ENCODE assay signal across 24 cellular contexts in genomic region chr7:66967029-66967428, GRCh38. TPM values are rescaled to one million over a fixed set of nuclear protein-coding genes. Genes with fewer than 3 reads are reported as not detected.
A peak's percentile ranks its signal among the peaks of the same experiment; 100 is the strongest.
DNase-seq lines count a peak whose midpoint lies in the region; ATAC-seq and TF ChIP-seq lines count a peak whose summit lies in the region.
"Had no signal": no experiment of that assay in that cellular context is flagged by ENCODE, and none has a peak within 500 bp of the region (broad histone marks: within the 10 kb centered on the region; RNA-seq: fewer than 3 reads in every experiment).

No MANE protein-coding gene starts in this region.

- TF ChIP-seq POLR2A in sigmoid colon (IDR thresholded peaks at IDR 0.05) = no peak

- no peak overlapping the region for H3K4me3 ChIP-seq in sigmoid colon
- H3K4me3 ChIP-seq: Peyer's patch, SJCRH30 had no signal

- no peaks in the 10 kb centered on the region for H3K4me1 ChIP-seq in sigmoid colon
- H3K4me1 ChIP-seq: SJCRH30 had no signal

- DNase-seq in activated CD8-positive, alpha-beta T cell treated with anti-CD3 and anti-CD28 coated beads for 36 hours = peak; percentile 11
- no peak for DNase-seq in activated CD8-positive, alpha-beta T cell treated with anti-CD3 and anti-CD28 coated beads, Interleukin-2, amount 10 ng/mL, durations not matched to agents 7 days and 5 days
- DNase-seq in NAMALWA (ENCODE audit: low spot score) (peak; percentile 37), chondrocyte (ENCODE audit: low spot score) (peak; percentile 65), sigmoid colon (peak; percentile 50), retina (no peak)
- DNase-seq: EL; GF-D8; GOT3; NCI-H1105; NCI-H146; NCI-H2029; NCI-H226; NCI-H524; NCI-H774; NK-92 treated with Interleukin-12 subunit alpha and Interleukin-12 subunit beta, amount 100 ng/mL, for 24 hours; SJCRH30; T-cell had no signal

- CTCF ChIA-PET in activated CD8-positive, alpha-beta T cell treated with anti-CD3 and anti-CD28 coated beads for 36 hours (lab: Charles Lee) = no interaction called here
- CTCF ChIA-PET in activated CD8-positive, alpha-beta T cell treated with anti-CD3 and anti-CD28 coated beads, Interleukin-2, amount 10 ng/mL, durations not matched to agents 7 days and 5 days (lab: Charles Lee) = no interaction called here

- no peaks in the 10 kb centered on the region for H3K9me3 ChIP-seq in sigmoid colon
- H3K9me3 ChIP-seq: Peyer's patch, SJCRH30 had no signal

- H3K27me3 ChIP-seq in sigmoid colon = no peaks in the 10 kb centered on the region
- H3K27me3 ChIP-seq: Peyer's patch, SJCRH30 had no signal

- no peak overlapping the region for H3K27ac Mint-ChIP-seq in activated CD8-positive, alpha-beta T cell treated with anti-CD3 and anti-CD28 coated beads for 36 hours
- H3K27ac Mint-ChIP-seq in activated CD8-positive, alpha-beta T cell treated with anti-CD3 and anti-CD28 coated beads, Interleukin-2, amount 10 ng/mL, durations not matched to agents 7 days and 5 days = no peak overlapping the region
- no peak overlapping the region for H3K27ac Mint-ChIP-seq in chondrocyte (ENCODE audit: unreplicated experiment)
- H3K27ac Mint-ChIP-seq: T-cell had no signal

- H3K36me3 Mint-ChIP-seq in activated CD8-positive, alpha-beta T cell treated with anti-CD3 and anti-CD28 coated beads for 36 hours (ENCODE audit: low read depth) = no peaks in the 10 kb centered on the region
- H3K36me3 Mint-ChIP-seq in activated CD8-positive, alpha-beta T cell treated with anti-CD3 and anti-CD28 coated beads, Interleukin-2, amount 10 ng/mL, durations not matched to agents 7 days and 5 days (ENCODE audit: low read depth) = no peaks in the 10 kb centered on the region
- H3K36me3 Mint-ChIP-seq in chondrocyte (ENCODE audit: low read depth) = no peaks in the 10 kb centered on the region
- H3K36me3 Mint-ChIP-seq: T-cell had no signal

- no peaks in the 10 kb centered on the region for H3K27me3 Mint-ChIP-seq in activated CD8-positive, alpha-beta T cell treated with anti-CD3 and anti-CD28 coated beads for 36 hours
- no peaks in the 10 kb centered on the region for H3K27me3 Mint-ChIP-seq in activated CD8-positive, alpha-beta T cell treated with anti-CD3 and anti-CD28 coated beads, Interleukin-2, amount 10 ng/mL, durations not matched to agents 7 days and 5 days (ENCODE audit: low read depth)
- H3K27me3 Mint-ChIP-seq in chondrocyte (ENCODE audit: low read depth) = no peaks in the 10 kb centered on the region
- H3K27me3 Mint-ChIP-seq: T-cell had no signal

- intact Hi-C loops in activated CD8-positive, alpha-beta T cell treated with anti-CD3 and anti-CD28 coated beads for 36 hours (cut with micrococcal nuclease) = no loop called here
- intact Hi-C loops in sigmoid colon (cut with DNase I) = no loop called here

- no peaks in the 10 kb centered on the region for H3K36me3 ChIP-seq in sigmoid colon
- H3K36me3 ChIP-seq: Peyer's patch, SJCRH30 had no signal

- H3K9me3 Mint-ChIP-seq in activated CD8-positive, alpha-beta T cell treated with anti-CD3 and anti-CD28 coated beads for 36 hours = no peaks in the 10 kb centered on the region
- no peaks in the 10 kb centered on the region for H3K9me3 Mint-ChIP-seq in activated CD8-positive, alpha-beta T cell treated with anti-CD3 and anti-CD28 coated beads, Interleukin-2, amount 10 ng/mL, durations not matched to agents 7 days and 5 days (ENCODE audit: insufficient read depth)
- H3K9me3 Mint-ChIP-seq in chondrocyte (ENCODE audit: low read depth) = no peaks in the 10 kb centered on the region
- H3K9me3 Mint-ChIP-seq: T-cell had no signal

- no peak for TF ChIP-seq EP300 in sigmoid colon (IDR thresholded peaks at IDR 0.05)

- POLR2A ChIA-PET in activated CD8-positive, alpha-beta T cell treated with anti-CD3 and anti-CD28 coated beads for 36 hours (lab: Charles Lee) = no interaction called here
- POLR2A ChIA-PET in activated CD8-positive, alpha-beta T cell treated with anti-CD3 and anti-CD28 coated beads, Interleukin-2, amount 10 ng/mL, durations not matched to agents 7 days and 5 days (lab: Charles Lee) = no interaction called here

- WGBS in sigmoid colon, 2 donors = 89 to 90% methylated on average over 6 of the region's 6 CpGs

- no peak overlapping the region for H3K27ac ChIP-seq in sigmoid colon
- H3K27ac ChIP-seq: 22Rv1, C4-2B, Peyer's patch, SJCRH30 had no signal

- H3K4me3 Mint-ChIP-seq in activated CD8-positive, alpha-beta T cell treated with anti-CD3 and anti-CD28 coated beads for 36 hours = no peak overlapping the region
- no peak overlapping the region for H3K4me3 Mint-ChIP-seq in activated CD8-positive, alpha-beta T cell treated with anti-CD3 and anti-CD28 coated beads, Interleukin-2, amount 10 ng/mL, durations not matched to agents 7 days and 5 days
- H3K4me3 Mint-ChIP-seq in chondrocyte (ENCODE audit: unreplicated experiment) = no peak overlapping the region
- H3K4me3 Mint-ChIP-seq: T-cell had no signal

- no peak for TF ChIP-seq CTCF in activated CD8-positive, alpha-beta T cell treated with anti-CD3 and anti-CD28 coated beads for 36 hours (IDR thresholded peaks at IDR 0.05)
- TF ChIP-seq CTCF in chondrocyte (IDR thresholded peaks at IDR 0.05) (no peak), sigmoid colon (IDR thresholded peaks at IDR 0.05) (no peak)

- peaks cover 3% of the 10 kb centered on the region for H3K4me1 Mint-ChIP-seq in activated CD8-positive, alpha-beta T cell treated with anti-CD3 and anti-CD28 coated beads for 36 hours (ENCODE audit: low read depth)
- no peaks in the 10 kb centered on the region for H3K4me1 Mint-ChIP-seq in activated CD8-positive, alpha-beta T cell treated with anti-CD3 and anti-CD28 coated beads, Interleukin-2, amount 10 ng/mL, durations not matched to agents 7 days and 5 days (ENCODE audit: low read depth)
- H3K4me1 Mint-ChIP-seq in chondrocyte (ENCODE audit: low read depth) = peaks cover 8% of the 10 kb centered on the region
- H3K4me1 Mint-ChIP-seq: T-cell had no signal

- ATAC-seq in activated CD8-positive, alpha-beta T cell treated with anti-CD3 and anti-CD28 coated beads for 36 hours = no peak
- no peak for ATAC-seq in activated CD8-positive, alpha-beta T cell treated with anti-CD3 and anti-CD28 coated beads, Interleukin-2, amount 10 ng/mL, durations not matched to agents 7 days and 5 days
- ATAC-seq in HG02759 (IDR thresholded peaks at IDR 0.05; ENCODE audit: unreplicated experiment) (no peak), HG03025 (IDR thresholded peaks at IDR 0.05; ENCODE audit: low FRiP score, unreplicated experiment) (no peak)
- ATAC-seq: HepG2 had no signal

RNA-seq across cellular contexts. Expression of gene SBDS, which starts 28.4 kb away (rescaled TPM):
- total RNA-seq in activated CD8-positive, alpha-beta T cell treated with anti-CD3 and anti-CD28 coated beads for 36 hours = 10 to 100 TPM; 63.7 to 63.9 TPM
- 10 to 100 TPM; 40.1 to 40.8 TPM for total RNA-seq in activated CD8-positive, alpha-beta T cell treated with anti-CD3 and anti-CD28 coated beads, Interleukin-2, amount 10 ng/mL, durations not matched to agents 7 days and 5 days
- total RNA-seq in chondrocyte (124 to 146 TPM (median 144 TPM) in 3 replicates), sigmoid colon (100 to 1,000 TPM; 116 to 190 (median 185) TPM)
- polyA plus RNA-seq in sigmoid colon = 100 to 1,000 TPM in 2 of 3 donors, 10 to 100 TPM in 1; 94.7 to 266 (median 187) TPM

RNA-seq across cellular contexts. Expression of gene TYW1, which starts 29.6 kb away (rescaled TPM):
- total RNA-seq in activated CD8-positive, alpha-beta T cell treated with anti-CD3 and anti-CD28 coated beads for 36 hours = 10 to 100 TPM; 16.6 to 17.5 TPM
- 10 to 100 TPM; 16.1 to 17.8 TPM for total RNA-seq in activated CD8-positive, alpha-beta T cell treated with anti-CD3 and anti-CD28 coated beads, Interleukin-2, amount 10 ng/mL, durations not matched to agents 7 days and 5 days
- 12.5 to 18.3 TPM (median 12.9 TPM) in 3 replicates for total RNA-seq in chondrocyte
- 10 to 100 TPM; 14.3 to 47.2 (median 24.0) TPM for total RNA-seq in sigmoid colon
- polyA plus RNA-seq in sigmoid colon = 10 to 100 TPM in 1 of 3 donors, 1 to 10 TPM in 2; 3.0 to 10.7 (median 6.0) TPM

RNA-seq across cellular contexts. Expression of gene TMEM248, which starts 46.0 kb away (rescaled TPM):
- total RNA-seq in activated CD8-positive, alpha-beta T cell treated with anti-CD3 and anti-CD28 coated beads for 36 hours = 10 to 100 TPM; 66.7 to 76.1 TPM
- 10 to 100 TPM; 80.0 to 91.4 TPM for total RNA-seq in activated CD8-positive, alpha-beta T cell treated with anti-CD3 and anti-CD28 coated beads, Interleukin-2, amount 10 ng/mL, durations not matched to agents 7 days and 5 days
- total RNA-seq in chondrocyte (83.0 to 102 TPM (median 90.6 TPM) in 3 replicates), sigmoid colon (10 to 100 TPM; 66.2 to 93.8 (median 81.2) TPM)
- polyA plus RNA-seq in sigmoid colon = 10 to 100 TPM; 19.7 to 51.0 (median 22.2) TPM

Comparison
In these comparisons a context has a peak if more than half of its experiments do, and no peak if none do; other contexts are left out.
1. DNase-seq: peak in activated CD8-positive, alpha-beta T cell treated with anti-CD3 and anti-CD28 coated beads for 36 hours (single experiment), NAMALWA (single experiment), chondrocyte (single experiment) and sigmoid colon (single experiment); none in activated CD8-positive, alpha-beta T cell treated with anti-CD3 and anti-CD28 coated beads, Interleukin-2, amount 10 ng/mL, durations not matched to agents 7 days and 5 days (single experiment) and retina (single experiment).